8 cellular contexts compared by ENCODE assay signal in the genomic region with DNA sequence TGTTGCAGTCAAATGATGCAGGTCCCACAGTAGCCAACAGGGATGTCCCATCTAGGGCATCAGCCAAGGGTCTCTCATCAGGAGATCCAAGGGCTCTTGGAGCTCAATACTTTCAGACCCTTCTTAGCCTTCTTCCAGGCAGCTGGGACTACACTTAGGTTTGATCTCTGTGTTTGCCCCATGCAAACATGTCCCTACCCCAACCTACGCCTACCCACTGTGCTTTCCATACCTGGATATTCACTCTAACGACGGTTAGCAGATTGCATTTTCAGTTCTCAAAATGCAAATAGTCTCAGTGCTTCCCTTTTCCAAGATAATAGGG. TPM values are rescaled to one million over a fixed set of nuclear protein-coding genes. Genes with fewer than 3 reads are reported as not detected.
A peak's percentile ranks its signal among the peaks of the same experiment; 100 is the strongest.
DNase-seq lines count a peak whose midpoint lies in the region; ATAC-seq and TF ChIP-seq lines count a peak whose summit lies in the region.

No MANE protein-coding gene starts in this region.

- DNase-seq in colonic mucosa (no peak), head of caudate nucleus (no peak), SK-N-DZ (ENCODE audit: low spot score) (no peak)
- no peak for DNase-seq in activated effector memory CD4-positive, alpha-beta T cell treated with anti-CD3 and anti-CD28 coated beads, Interleukin-2, amount 50 U/mL, for 16 hours

- no peaks in the 10 kb centered on the region for H3K27me3 ChIP-seq in KMS-11 (ENCODE audit: insufficient read depth, low read depth)
- H3K27me3 ChIP-seq in colonic mucosa: no peaks in the 10 kb centered on the region
- H3K27me3 ChIP-seq in parathyroid adenoma (ENCODE audit: control insufficient read depth, insufficient read depth, low read length): no peaks in the 10 kb centered on the region

- H3K9me3 ChIP-seq in colonic mucosa: no peaks in the 10 kb centered on the region
- H3K9me3 ChIP-seq in parathyroid adenoma (ENCODE audit: control insufficient read depth, low read length): no peaks in the 10 kb centered on the region

- intact Hi-C loops in colonic mucosa (cut with DNase I) (loop anchor here (2.0 to 10.0 kb wide), 4 partner anchors 102 to 328 kb away; partner anchors contain the start of gene PIK3CB), head of caudate nucleus (cut with DNase I) (loop anchor here (1.0 to 5.0 kb wide), 2 partner anchors 102 to 320 kb away; no protein-coding TSS in a partner anchor)

- H3K36me3 ChIP-seq in KMS-11 (ENCODE audit: insufficient read depth): no peaks in the 10 kb centered on the region
- no peaks in the 10 kb centered on the region for H3K36me3 ChIP-seq in colonic mucosa
- no peaks in the 10 kb centered on the region for H3K36me3 ChIP-seq in parathyroid adenoma (ENCODE audit: control insufficient read depth, insufficient read depth, low read length)

- H3K9ac ChIP-seq in KMS-11 (no peak overlapping the region; the same call in 1 of the 2 replicates), colonic mucosa (ENCODE audit: low read depth in 2 of 2, low read length in 2 of 2) (peak overlapping the region in 1 of 2 donors; percentile 99), parathyroid adenoma (no peak overlapping the region)

- peak overlapping the region; percentile 69; the same call in 1 of the 2 replicates for H3K27ac ChIP-seq in KMS-11
- H3K27ac ChIP-seq in colonic mucosa: no peak overlapping the region
- H3K27ac ChIP-seq in parathyroid adenoma: peak overlapping the region; percentile 96

- H3K79me2 ChIP-seq in KMS-11 (ENCODE audit: insufficient read depth, low read depth): no peaks in the 10 kb centered on the region; the same call in 1 of the 2 replicates
- H3K79me2 ChIP-seq in parathyroid adenoma: peaks cover 9% of the 10 kb centered on the region

- H2AFZ ChIP-seq in KMS-11 (ENCODE audit: low read depth) (peak overlapping the region; percentile 90), parathyroid adenoma (peak overlapping the region; percentile 97)

- peak overlapping the region; percentile 94 for H3K4me3 ChIP-seq in KMS-11 (IDR thresholded peaks at IDR 0.05; ENCODE audit: insufficient read depth, low read depth, low read length)
- peak overlapping the region; percentile 64 for H3K4me3 ChIP-seq in colonic mucosa
- peak overlapping the region; percentile 73 for H3K4me3 ChIP-seq in parathyroid adenoma (ENCODE audit: low read depth, low read length)

- H3K4me1 ChIP-seq in KMS-11 (ENCODE audit: low read depth, poor library complexity, severe bottlenecking) (peaks cover 20% of the 10 kb centered on the region), colonic mucosa (peaks cover 3% of the 10 kb centered on the region), parathyroid adenoma (peaks cover 5% of the 10 kb centered on the region)

- H3K4me2 ChIP-seq in KMS-11: peak overlapping the region; percentile 66
- peak overlapping the region; percentile 80 for H3K4me2 ChIP-seq in parathyroid adenoma (ENCODE audit: low read length)

- ATAC-seq in GM18517 (IDR thresholded peaks at IDR 0.05; ENCODE audit: unreplicated experiment) (peak; percentile 22), GM19463 (IDR thresholded peaks at IDR 0.05; ENCODE audit: unreplicated experiment) (no peak)

- TF ChIP-seq CTCF in KMS-11 (conservative IDR thresholded peaks at IDR 0.05; ENCODE audit: low read depth, low read length) (no peak), colonic mucosa (IDR thresholded peaks at IDR 0.05) (no peak), parathyroid adenoma (IDR thresholded peaks at IDR 0.05) (no peak)

- no peaks in the 10 kb centered on the region for H4K20me1 ChIP-seq in KMS-11 (ENCODE audit: insufficient read depth)

RNA-seq across cellular contexts. Expression of gene CEP70, which starts 0.8 kb away (rescaled TPM):
- 10 to 100 TPM; 31.6 to 45.4 TPM for total RNA-seq in colonic mucosa
- polyA plus RNA-seq in SK-N-DZ (2014; cell fraction: cytosol; rRNA removed): 29.6 and 31.7 TPM in 2 replicates
- polyA plus RNA-seq in SK-N-DZ (2014; cell fraction: nucleus; rRNA removed): 44.9 TPM in 2 replicates

RNA-seq across cellular contexts. Expression of gene FAIM, which starts 13.7 kb away (rescaled TPM):
- 1 to 10 TPM; 4.4 to 7.0 TPM for total RNA-seq in colonic mucosa
- 29.3 and 32.8 TPM in 2 replicates for polyA plus RNA-seq in SK-N-DZ (2014; cell fraction: cytosol; rRNA removed)
- 18.1 and 26.5 TPM in 2 replicates for polyA plus RNA-seq in SK-N-DZ (2014; cell fraction: nucleus; rRNA removed)
